Comparison of ENCODE assay signal across 11 cellular contexts in genomic region chr19:39679791-39680168, GRCh38. TPM values are rescaled to one million over a fixed set of nuclear protein-coding genes. Genes with fewer than 3 reads are reported as not detected.
A peak's percentile ranks its signal among the peaks of the same experiment; 100 is the strongest.
DNase-seq lines count a peak whose midpoint lies in the region; ATAC-seq, FAIRE-seq and TF ChIP-seq lines count a peak whose summit lies in the region.
"Had no signal": no experiment of that assay in that cellular context is flagged by ENCODE, and none has a peak within 500 bp of the region (broad histone marks: within the 10 kb centered on the region; RNA-seq: fewer than 3 reads in every experiment).

No MANE protein-coding gene starts in this region.

- no peak overlapping the region for H2AK5ac ChIP-seq in mesendoderm (ENCODE audit: low read length)

- H2BK15ac ChIP-seq in mesendoderm (replicated peaks; ENCODE audit: low read depth) = no peak overlapping the region

- ATAC-seq in A549 (peak; percentile 31 to 34; a peak in 4 of 6 replicates), GM19395 (IDR thresholded peaks at IDR 0.05; ENCODE audit: unreplicated experiment) (peak; percentile 20), HG03571 (IDR thresholded peaks at IDR 0.05; ENCODE audit: unreplicated experiment) (peak; percentile 13), HG03095 (IDR thresholded peaks at IDR 0.05; ENCODE audit: unreplicated experiment) (no peak)

- FAIRE-seq in A549 (lab: Jason Lieb, UNC) = no peak
- no peak for FAIRE-seq in H54 (lab: Jason Lieb, UNC)

- 71% methylated on average over 3 of the region's 3 CpGs for WGBS in A549 (ENCODE audit: missing lambda C conversion rate)
- no CpG with 5 or more reads among the region's 3 CpGs for WGBS in mesendoderm (ENCODE audit: extremely low coverage, insufficient coverage, low lambda C conversion rate)

- H3K36me3 Mint-ChIP-seq in activated naive CD8-positive, alpha-beta T cell treated with anti-CD3 and anti-CD28 coated beads for 36 hours = no peaks in the 10 kb centered on the region
- H3K36me3 Mint-ChIP-seq in immature natural killer cell = no peaks in the 10 kb centered on the region

- H3K27ac ChIP-seq in A549 = no peak overlapping the region
- no peak overlapping the region for H3K27ac ChIP-seq in mesendoderm (ENCODE audit: low read depth, low read length)
- H3K27ac ChIP-seq: upper lobe of right lung had no signal

- no peak overlapping the region for H3K23ac ChIP-seq in mesendoderm (ENCODE audit: low read length)

- no peaks in the 10 kb centered on the region for H3K9me3 ChIP-seq in A549
- H3K9me3 ChIP-seq: upper lobe of right lung had no signal

- no peak overlapping the region for H3K4me3 ChIP-seq in A549
- H3K4me3 ChIP-seq in mesendoderm (ENCODE audit: low read length) = no peak overlapping the region
- H3K4me3 ChIP-seq: upper lobe of right lung had no signal

- peak overlapping the region; percentile 18 for H3K4me3 Mint-ChIP-seq in activated naive CD8-positive, alpha-beta T cell treated with anti-CD3 and anti-CD28 coated beads for 36 hours
- H3K4me3 Mint-ChIP-seq in immature natural killer cell = no peak overlapping the region

- no peak for TF ChIP-seq EP300 in A549 (IDR thresholded peaks at IDR 0.05)

- no peak overlapping the region for H4K5ac ChIP-seq in mesendoderm (ENCODE audit: low read length)

- H3K9me3 Mint-ChIP-seq in activated naive CD8-positive, alpha-beta T cell treated with anti-CD3 and anti-CD28 coated beads for 36 hours = no peaks in the 10 kb centered on the region
- H3K9me3 Mint-ChIP-seq in immature natural killer cell = no peaks in the 10 kb centered on the region

- H3K4ac ChIP-seq in mesendoderm (ENCODE audit: low read depth, low read length) = no peak overlapping the region

- peaks cover 10% of the 10 kb centered on the region; the same call in 1 of the 3 replicates for H3K4me1 ChIP-seq in A549
- peaks cover 2% of the 10 kb centered on the region for H3K4me1 ChIP-seq in mesendoderm (ENCODE audit: control insufficient read depth, low read depth, low read length)

- peaks cover 14% of the 10 kb centered on the region for H3K27me3 Mint-ChIP-seq in activated naive CD8-positive, alpha-beta T cell treated with anti-CD3 and anti-CD28 coated beads for 36 hours
- H3K27me3 Mint-ChIP-seq in immature natural killer cell (ENCODE audit: low read depth in 3 of 3) = peaks cover 2 to 9% (median 3%) of the 10 kb centered on the region in 3 donors

- H2BK5ac ChIP-seq in mesendoderm (ENCODE audit: low read length) = no peak overlapping the region

- no peak overlapping the region for H3K18ac ChIP-seq in mesendoderm (ENCODE audit: low read length)

- H3K56ac ChIP-seq in mesendoderm (ENCODE audit: low read length) = no peak overlapping the region

- H2BK120ac ChIP-seq in mesendoderm (ENCODE audit: low read depth, low read length) = no peak overlapping the region

- H3K27ac Mint-ChIP-seq in activated naive CD8-positive, alpha-beta T cell treated with anti-CD3 and anti-CD28 coated beads for 36 hours = peak overlapping the region; percentile 77
- peak overlapping the region in 2 of 6 donors; percentile 10 to 56 for H3K27ac Mint-ChIP-seq in immature natural killer cell

- H3K4me2 ChIP-seq in A549 (no peak overlapping the region), mesendoderm (ENCODE audit: low read length) (no peak overlapping the region)

- POLR2A ChIA-PET in A549 (lab: Yijun Ruan, JAX) = no interaction called here

- no peak for DNase-seq in A549 (ENCODE audit: low read depth in 1 of 2, low spot score in 1 of 2)
- no peak for DNase-seq in activated naive CD8-positive, alpha-beta T cell treated with anti-CD3 and anti-CD28 coated beads for 36 hours
- DNase-seq in mesendoderm = no peak
- DNase-seq in immature natural killer cell = no peak
- DNase-seq in H54 (ENCODE audit: insufficient read length, low spot score) = no peak
- DNase-seq: left ventricle myocardium superior, NCI-H187 treated with DMSO at 0.1 percent for 48 hours, upper lobe of right lung had no signal

- H3K79me2 ChIP-seq in mesendoderm (ENCODE audit: control insufficient read depth, insufficient read depth, low read length) = no peaks in the 10 kb centered on the region

- H3K36me3 ChIP-seq in mesendoderm (ENCODE audit: control insufficient read depth, insufficient read depth, low read length) = no peaks in the 10 kb centered on the region
- H3K36me3 ChIP-seq: upper lobe of right lung had no signal

- CTCF ChIA-PET in A549 (lab: Yijun Ruan, JAX) = interaction anchor here (0.9 kb wide), 1 partner anchor 164 kb away, joined by 4 read pairs; no protein-coding TSS in a partner anchor

- TF ChIP-seq RAD21 in A549 (conservative IDR thresholded peaks at IDR 0.05 in 1 of 2, IDR thresholded peaks at IDR 0.05 in 1 of 2) = no peak

- H3K79me1 ChIP-seq in mesendoderm (ENCODE audit: low read length) = no peaks in the 10 kb centered on the region

- no peak overlapping the region for H3K9ac ChIP-seq in mesendoderm (ENCODE audit: low read length)

- TF ChIP-seq POLR2A in A549 (IDR thresholded peaks at IDR 0.05; ENCODE audit: low read length) = no peak
- TF ChIP-seq POLR2A in H54 (IDR thresholded peaks at IDR 0.05; ENCODE audit: low read depth, low read length) = no peak

- H4K8ac ChIP-seq in mesendoderm (ENCODE audit: low read depth, low read length) = no peak overlapping the region

- no peaks in the 10 kb centered on the region for H3K27me3 ChIP-seq in mesendoderm (ENCODE audit: insufficient read depth, low read length, poor library complexity)
- H3K27me3 ChIP-seq: upper lobe of right lung had no signal

- TF ChIP-seq CTCF in A549 (IDR thresholded peaks at IDR 0.05) = no peak

- peaks cover 28% of the 10 kb centered on the region for H3K4me1 Mint-ChIP-seq in activated naive CD8-positive, alpha-beta T cell treated with anti-CD3 and anti-CD28 coated beads for 36 hours
- no peaks in the 10 kb centered on the region for H3K4me1 Mint-ChIP-seq in immature natural killer cell

TF ChIP-seq in A549, 52 proteins besides CTCF, POLR2A, EP300 and RAD21 (continues in another document):
- TF ChIP-seq ZSCAN20 (CRISPR knock-in tag; IDR thresholded peaks at IDR 0.05) (no peak), BHLHE40 (IDR thresholded peaks at IDR 0.05; ENCODE audit: low read depth, low read length) (no peak), REST (IDR thresholded peaks at IDR 0.05) (no peak), JUN (IDR thresholded peaks at IDR 0.05) (no peak)

RNA-seq across cellular contexts. Expression of gene LGALS16, which starts 24.1 kb away (rescaled TPM):
- polyA plus RNA-seq in A549 (2011; rRNA removed) (not detected in 2 replicates), A549 (2017; fragmentation: RNase III; extraction: RNeasy Plus Mini Kit Qiagen cat#74134 plus additional on column Dnase treatment) (not detected in 3 replicates), immature natural killer cell (not detected)
- polyA plus RNA-seq in A549 (2012; cell fraction: cytosol; rRNA removed) = not detected in 2 replicates
- polyA plus RNA-seq in A549 (2012; cell fraction: nucleus; rRNA removed) = not detected in 2 replicates
- not detected in 2 replicates for polyA minus RNA-seq in A549 (2011; rRNA and poly(A)+ RNA removed)
- not detected for total RNA-seq in activated naive CD8-positive, alpha-beta T cell treated with anti-CD3 and anti-CD28 coated beads for 36 hours
- not detected for polyA plus RNA-seq in mesendoderm (2013, experiment 1 of 2)
- not detected for polyA plus RNA-seq in mesendoderm (2013, experiment 2 of 2)
- total RNA-seq: left ventricle myocardium superior, upper lobe of right lung had no signal

RNA-seq across cellular contexts. Expression of gene LGALS14, which starts 24.5 kb away (rescaled TPM):
- polyA plus RNA-seq in A549 (2011; rRNA removed) = not detected in 2 replicates
- polyA plus RNA-seq in A549 (2012; cell fraction: cytosol; rRNA removed) = not detected in 2 replicates
- polyA plus RNA-seq in A549 (2012; cell fraction: nucleus; rRNA removed) = not detected in 2 replicates
- not detected in 3 replicates for polyA plus RNA-seq in A549 (2017; fragmentation: RNase III; extraction: RNeasy Plus Mini Kit Qiagen cat#74134 plus additional on column Dnase treatment)
- polyA minus RNA-seq in A549 (2011; rRNA and poly(A)+ RNA removed) = not detected in 2 replicates
- under 1 TPM; 0.39 to 0.70 TPM for total RNA-seq in activated naive CD8-positive, alpha-beta T cell treated with anti-CD3 and anti-CD28 coated beads for 36 hours
- polyA plus RNA-seq in mesendoderm (2013, experiment 1 of 2) = 0.15 TPM
- polyA plus RNA-seq in mesendoderm (2013, experiment 2 of 2) = 0.06 TPM
- polyA plus RNA-seq in immature natural killer cell = not detected
- total RNA-seq: left ventricle myocardium superior, upper lobe of right lung had no signal

RNA-seq across cellular contexts. Expression of gene CLC, which starts 58.0 kb away (rescaled TPM):
- polyA plus RNA-seq in A549 (2011; rRNA removed) (not detected in 2 replicates), A549 (2017; fragmentation: RNase III; extraction: RNeasy Plus Mini Kit Qiagen cat#74134 plus additional on column Dnase treatment) (not detected in 3 replicates), immature natural killer cell (10 to 100 TPM in 1 of 3 donors, 1 to 10 TPM in 2; 2.4 to 12.8 (median 3.8) TPM)
- polyA plus RNA-seq in A549 (2012; cell fraction: cytosol; rRNA removed) = not detected in 2 replicates
- not detected in 2 replicates for polyA plus RNA-seq in A549 (2012; cell fraction: nucleus; rRNA removed)
- polyA minus RNA-seq in A549 (2011; rRNA and poly(A)+ RNA removed) = not detected in 2 replicates
- total RNA-seq in activated naive CD8-positive, alpha-beta T cell treated with anti-CD3 and anti-CD28 coated beads for 36 hours = not detected
- 0.66 TPM for polyA plus RNA-seq in mesendoderm (2013, experiment 1 of 2)
- 1.1 TPM for polyA plus RNA-seq in mesendoderm (2013, experiment 2 of 2)
- total RNA-seq: left ventricle myocardium superior, upper lobe of right lung had no signal
